Comparison of ENCODE assay signal across 11 cellular contexts in the genomic region with DNA sequence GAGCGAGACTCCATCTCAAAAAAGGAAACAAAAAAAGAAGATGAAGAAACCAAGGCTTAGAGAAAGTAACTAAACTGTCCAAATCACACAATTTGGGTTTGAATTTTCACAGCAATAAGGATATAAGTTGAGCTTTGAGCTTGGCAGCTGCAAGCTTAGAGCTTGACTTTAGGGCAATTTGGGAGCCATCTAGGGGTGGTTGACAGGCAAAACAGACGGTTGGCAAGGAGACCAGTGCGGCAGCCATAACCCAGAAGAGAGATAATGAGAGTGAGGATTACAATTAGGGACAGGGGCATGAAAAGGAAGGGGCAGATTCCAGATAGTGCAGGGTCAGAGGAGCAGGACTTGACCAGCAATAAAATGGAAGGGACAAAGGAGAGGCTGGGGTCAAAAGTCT.
DNase-seq lines count a peak whose midpoint lies in the region; ATAC-seq and TF ChIP-seq lines count a peak whose summit lies in the region.
"Had no signal": no experiment of that assay in that cellular context is flagged by ENCODE, and none has a peak within 500 bp of the region (broad histone marks: within the 10 kb centered on the region; RNA-seq: fewer than 3 reads in every experiment).

No MANE protein-coding gene starts in this region.

- POLR2A ChIA-PET in GM10248 (lab: Yijun Ruan, JAX), result no interaction called here

- CTCF ChIA-PET in GM10248 (lab: Yijun Ruan, JAX), result interaction anchor here (0.8 to 3.3 kb wide), 5 partner anchors 8 to 147 kb away, joined by 3 to 10 read pairs (median 4); no protein-coding TSS in a partner anchor

- no peaks in the 10 kb centered on the region for H3K36me3 Mint-ChIP-seq in endothelial cell (ENCODE audit: low read depth, unreplicated experiment)
- H3K36me3 Mint-ChIP-seq: brain had no signal

- H3K27me3 Mint-ChIP-seq in endothelial cell (ENCODE audit: unreplicated experiment), result peaks cover 3% of the 10 kb centered on the region

- TF ChIP-seq CTCF in endothelial cell (IDR thresholded peaks at IDR 0.05; ENCODE audit: unreplicated experiment), result no peak
- TF ChIP-seq CTCF in GM10248 (IDR thresholded peaks at IDR 0.05; ENCODE audit: control extremely low read depth, extremely low read depth, low read depth, missing control alignments), result no peak

- no peaks in the 10 kb centered on the region for H3K4me1 Mint-ChIP-seq in endothelial cell (ENCODE audit: unreplicated experiment)

- no peaks in the 10 kb centered on the region for H3K9me3 Mint-ChIP-seq in endothelial cell (ENCODE audit: unreplicated experiment)

- DNase-seq in DMS 273 (lab: John Stamatoyannopoulos, UW; ENCODE audit: unreplicated experiment) (peak; percentile 55), NCI-H69 (lab: John Stamatoyannopoulos, UW) (peak; percentile 67), endothelial cell (ENCODE audit: low spot score) (peak; percentile 14), UCSD-AML1 (lab: John Stamatoyannopoulos, UW; ENCODE audit: unreplicated experiment) (no peak), GM10248 (ENCODE audit: extremely low spot score) (no peak)
- DNase-seq: heart right ventricle, right lobe of liver had no signal

- H3K4me3 Mint-ChIP-seq in endothelial cell (ENCODE audit: unreplicated experiment), result no peak overlapping the region
- H3K4me3 Mint-ChIP-seq: brain had no signal

- ATAC-seq in GM18868 (IDR thresholded peaks at IDR 0.05; ENCODE audit: unreplicated experiment) (peak; percentile 80), HG02852 (IDR thresholded peaks at IDR 0.05; ENCODE audit: unreplicated experiment) (no peak), esophagus mucosa (no peak)
- ATAC-seq: heart right ventricle had no signal

- H3K27ac Mint-ChIP-seq in endothelial cell (ENCODE audit: unreplicated experiment), result peak overlapping the region; percentile 11

Comparison
In these comparisons a context has a peak if more than half of its experiments do, and no peak if none do; other contexts are left out.
1. DNase-seq: peak in DMS 273 (single experiment), NCI-H69 (single experiment) and endothelial cell (single experiment); none in UCSD-AML1 (single experiment) and GM10248 (single experiment).